7 cellular contexts compared by ENCODE assay signal in the genomic region with DNA sequence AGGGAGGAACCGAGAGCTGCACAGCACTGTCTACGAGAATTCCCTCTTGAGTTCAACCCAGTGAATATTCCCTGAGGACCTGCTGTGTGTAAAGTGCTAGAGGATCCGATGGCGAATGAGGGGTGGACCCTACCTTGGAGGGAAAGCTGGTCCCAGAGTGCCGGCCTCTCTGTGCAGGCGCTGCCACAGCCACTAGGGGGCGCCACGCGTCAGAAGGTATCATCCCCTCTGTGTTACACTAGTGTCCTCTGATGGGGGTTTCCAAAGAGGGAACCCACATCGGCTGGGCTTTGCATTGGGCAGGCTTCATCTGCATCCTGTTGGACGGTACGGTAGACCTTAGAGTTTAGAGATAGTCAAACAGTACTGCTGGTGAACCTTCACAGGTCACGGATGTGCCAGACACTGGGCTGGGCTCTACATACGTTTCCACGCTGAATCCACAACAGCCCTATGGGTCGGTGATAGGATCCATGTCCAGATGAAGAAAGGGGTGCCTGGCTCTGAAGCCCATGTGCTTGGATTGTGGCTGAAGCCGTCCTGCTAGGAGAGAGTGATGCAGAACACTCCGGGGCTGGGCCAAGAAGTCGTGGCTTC. TPM values are rescaled to one million over a fixed set of nuclear protein-coding genes. Genes with fewer than 3 reads are reported as not detected.
DNase-seq lines count a peak whose midpoint lies in the region; ATAC-seq and TF ChIP-seq lines count a peak whose summit lies in the region.

No MANE protein-coding gene starts in this region.

- no peak overlapping the region for H2AK5ac ChIP-seq in IMR-90 (ENCODE audit: low read depth, low read length)

- H3K27ac Mint-ChIP-seq in naive thymus-derived CD4-positive, alpha-beta T cell, result peak overlapping the region in 8 of 9 donors; percentile 29 to 81 (median 55)

- H3K9me3 ChIP-seq in IMR-90 (ENCODE audit: control insufficient read depth, insufficient read depth, low read length), result no peaks in the 10 kb centered on the region
- H3K9me3 ChIP-seq in naive thymus-derived CD4-positive, alpha-beta T cell (ENCODE audit: control insufficient read depth in 2 of 3, low read length in 3 of 3), result no peaks in the 10 kb centered on the region

- H4K20me1 ChIP-seq in IMR-90 (ENCODE audit: insufficient read depth, low read length), result peaks cover 4% of the 10 kb centered on the region; the same call in 1 of the 2 replicates

- TF ChIP-seq CTCF in GM12864 (IDR thresholded peaks at IDR 0.05; ENCODE audit: low read depth, low read length, missing control alignments) (peak; percentile 96), IMR-90 (conservative IDR thresholded peaks at IDR 0.05; ENCODE audit: low read depth, low read length) (peak; percentile 56), dorsolateral prefrontal cortex (IDR thresholded peaks at IDR 0.05 in 54 of 56, conservative IDR thresholded peaks at IDR 0.05 in 2 of 56; ENCODE audit: low read depth in 1 of 56, partially characterized antibody in 56 of 56) (peak; percentile 43 to 90 (median 77))

- H3K27me3 ChIP-seq in IMR-90 (ENCODE audit: control insufficient read depth, insufficient read depth, low read length) (no peaks in the 10 kb centered on the region), dorsolateral prefrontal cortex (no peaks in the 10 kb centered on the region)
- H3K27me3 ChIP-seq in naive thymus-derived CD4-positive, alpha-beta T cell (ENCODE audit: control insufficient read depth in 2 of 2, insufficient read depth in 2 of 2, low read length in 2 of 2), result no peaks in the 10 kb centered on the region

- H2BK5ac ChIP-seq in IMR-90 (ENCODE audit: low read depth, low read length, poor library complexity, severe bottlenecking), result no peak overlapping the region

- dilution Hi-C loops in IMR-90 (cut with HindIII; ENCODE audit: low sequenced_read_pairs, unreplicated experiment), result no loop called here

- H2AK9ac ChIP-seq in IMR-90 (replicated peaks; ENCODE audit: low read depth, low read length, poor library complexity), result peak overlapping the region; percentile 61

- DNase-seq in GM12864 (ENCODE audit: low read depth), result no peak
- DNase-seq in IMR-90, result no peak
- DNase-seq in activated CD4-positive, alpha-beta T cell treated with anti-CD3 and anti-CD28 coated beads, Interleukin-2, amount 50 U/mL, for 1 hour, result peak; percentile 76
- DNase-seq in dorsolateral prefrontal cortex, result peak in 5 of 10 donors; percentile 28 to 55 (median 40)
- DNase-seq in naive thymus-derived CD4-positive, alpha-beta T cell, result peak; percentile 43 to 78 (median 60)
- DNase-seq in stimulated activated naive CD4-positive, alpha-beta T cell treated with Interleukin-2 at 50 U/mL for 16 hours (lab: John Stamatoyannopoulos, UW), result peak; percentile 46

- H3K56ac ChIP-seq in IMR-90 (ENCODE audit: extremely low read depth, insufficient read depth, low read length), result no peak overlapping the region

- in situ Hi-C loops in IMR-90 (cut with MboI; ENCODE audit: low sequenced_read_pairs), result no loop called here

- H2AFZ ChIP-seq in IMR-90 (replicated peaks; ENCODE audit: low read length, poor library complexity), result peak overlapping the region; percentile 28

- H3K4ac ChIP-seq in IMR-90 (ENCODE audit: low read depth, low read length), result no peak overlapping the region

- H3K23ac ChIP-seq in IMR-90 (ENCODE audit: low read depth, low read length), result no peak overlapping the region

- intact Hi-C loops in IMR-90 (cut with micrococcal nuclease), result no loop called here
- intact Hi-C loops in dorsolateral prefrontal cortex (cut with DNase I), result no loop called here
- intact Hi-C loops in naive thymus-derived CD4-positive, alpha-beta T cell (cut with micrococcal nuclease), result loop anchor here (1.0 kb wide), 3 partner anchors 80 to 268 kb away; no protein-coding TSS in a partner anchor

- no peak overlapping the region for H2BK15ac ChIP-seq in IMR-90 (ENCODE audit: low read depth, low read length)

- peaks cover 40% of the 10 kb centered on the region for H3K36me3 ChIP-seq in IMR-90 (ENCODE audit: control insufficient read depth, insufficient read depth, low read length)
- peaks cover 6 to 100% (median 35%) of the 10 kb centered on the region in 3 experiments for H3K36me3 ChIP-seq in naive thymus-derived CD4-positive, alpha-beta T cell (ENCODE audit: control insufficient read depth in 2 of 3, insufficient read depth in 3 of 3, low read length in 3 of 3)

- peaks cover 7 to 48% (median 17%) of the 10 kb centered on the region in 5 donors for H3K36me3 Mint-ChIP-seq in naive thymus-derived CD4-positive, alpha-beta T cell

- H3K4me3 ChIP-seq in GM12864 (ENCODE audit: low read depth, low read length), result no peak overlapping the region
- no peak overlapping the region for H3K4me3 ChIP-seq in IMR-90 (ENCODE audit: insufficient read depth, low read depth, low read length)
- no peak overlapping the region for H3K4me3 ChIP-seq in dorsolateral prefrontal cortex
- H3K4me3 ChIP-seq in naive thymus-derived CD4-positive, alpha-beta T cell (ENCODE audit: low read length), result no peak overlapping the region

- H2BK20ac ChIP-seq in IMR-90 (ENCODE audit: low read depth, low read length), result no peak overlapping the region

- H2BK120ac ChIP-seq in IMR-90 (ENCODE audit: low read depth, low read length), result no peak overlapping the region

- no peak overlapping the region for H3K4me3 Mint-ChIP-seq in naive thymus-derived CD4-positive, alpha-beta T cell

- H3K9me3 Mint-ChIP-seq in naive thymus-derived CD4-positive, alpha-beta T cell, result peaks cover 0 to 4% (median 0%) of the 10 kb centered on the region in 11 donors

- peaks cover 14% of the 10 kb centered on the region for H3K9me1 ChIP-seq in IMR-90 (ENCODE audit: insufficient read depth, low read length)

- H3K27ac ChIP-seq in IMR-90 (ENCODE audit: insufficient read depth, low read length), result no peak overlapping the region
- no peak overlapping the region for H3K27ac ChIP-seq in dorsolateral prefrontal cortex
- H3K27ac ChIP-seq in naive thymus-derived CD4-positive, alpha-beta T cell (ENCODE audit: low read depth, low read length), result no peak overlapping the region

- CTCF ChIA-PET in IMR-90 (lab: Yijun Ruan, JAX), result interaction anchor here (0.7 to 1.0 kb wide), 2 partner anchors 10 to 118 kb away, joined by 3 to 4 read pairs; no protein-coding TSS in a partner anchor
- CTCF ChIA-PET in naive thymus-derived CD4-positive, alpha-beta T cell (lab: Charles Lee), result interaction anchor here (0.5 to 1.2 kb wide), 9 partner anchors 10 to 270 kb away, joined by 3 to 8 read pairs (median 3); no protein-coding TSS in a partner anchor

- no peaks in the 10 kb centered on the region for H3K27me3 Mint-ChIP-seq in naive thymus-derived CD4-positive, alpha-beta T cell

- no TSS peak for BruUV-seq in IMR-90 (replicated peaks; lab: Mats Ljungman, UMichigan)

- no peak overlapping the region for H4K5ac ChIP-seq in IMR-90 (ENCODE audit: low read depth, low read length)

- 0 out of 2 replicates have a peak, but pooled peaks cover 3% of the 10 kb centered on the region for H3K4me1 ChIP-seq in IMR-90 (ENCODE audit: control insufficient read depth, insufficient read depth, low read length)
- no peaks in the 10 kb centered on the region for H3K4me1 ChIP-seq in naive thymus-derived CD4-positive, alpha-beta T cell (ENCODE audit: control insufficient read depth in 2 of 2, insufficient read depth in 2 of 2, low read length in 2 of 2)

- H4K8ac ChIP-seq in IMR-90 (ENCODE audit: low read depth in 2 of 2, low read length in 2 of 2), result no peak overlapping the region

- TF ChIP-seq POLR2A in IMR-90 (IDR thresholded peaks at IDR 0.05; ENCODE audit: low read depth, low read length), result no peak

- TF ChIP-seq RAD21 in IMR-90 (IDR thresholded peaks at IDR 0.05; ENCODE audit: low read length), result no peak; the same call in 1 of the 2 replicates

- H3K18ac ChIP-seq in IMR-90 (ENCODE audit: low read depth, low read length), result no peak overlapping the region

- no peak overlapping the region for H3K14ac ChIP-seq in IMR-90 (replicated peaks; ENCODE audit: low read depth, low read length)

- H3K4me1 Mint-ChIP-seq in naive thymus-derived CD4-positive, alpha-beta T cell, result peaks cover 0 to 19% (median 7%) of the 10 kb centered on the region in 7 donors

- no peak overlapping the region for H4K91ac ChIP-seq in IMR-90 (ENCODE audit: insufficient read depth, low read depth, low read length)

- no peak overlapping the region for H3K4me2 ChIP-seq in IMR-90 (ENCODE audit: low read depth, low read length)

- WGBS in IMR-90 (ENCODE audit: extremely low coverage in 2 of 2, insufficient read length in 1 of 2), 2 experiments, result 95% methylated on average over 4 of the region's 19 CpGs; no CpG with 5 or more reads in 1 of the 2 experiments

- POLR2A ChIA-PET in IMR-90 (lab: Charles Lee; ENCODE audit: unreplicated experiment), result no interaction called here
- POLR2A ChIA-PET in naive thymus-derived CD4-positive, alpha-beta T cell (lab: Charles Lee), result interaction anchor here (0.9 kb wide), 1 partner anchor 82 kb away, joined by 3 read pairs; no protein-coding TSS in a partner anchor

- H3K9ac ChIP-seq in IMR-90 (ENCODE audit: low read depth, low read length), result no peak overlapping the region

- no peaks in the 10 kb centered on the region; a peak in 1 of 4 replicates for H3K79me1 ChIP-seq in IMR-90 (ENCODE audit: low read depth in 1 of 2, low read length in 2 of 2)

- ATAC-seq in IMR-90 (ENCODE audit: low read depth) (peak; percentile 38; the same call in 1 of the 2 replicates), GM21447 (IDR thresholded peaks at IDR 0.05; ENCODE audit: unreplicated experiment) (no peak)
- ATAC-seq in naive thymus-derived CD4-positive, alpha-beta T cell, result peak; percentile 84

TF ChIP-seq in IMR-90, 13 proteins besides CTCF, POLR2A, EP300 and RAD21:
- TF ChIP-seq FOS (IDR thresholded peaks at IDR 0.05; ENCODE audit: low read depth, low read length), result no peak
- peak; percentile 22; the same call in 1 of the 2 replicates for TF ChIP-seq SMC3 (IDR thresholded peaks at IDR 0.05; ENCODE audit: low read depth, low read length)
TF ChIP-seq in IMR-90: peak in this region for 1.

RNA-seq across cellular contexts. Expression of a gene that starts 39.0 kb away (rescaled TPM):
- total RNA-seq in IMR-90 (2012; rRNA removed) (8.4 and 16.4 TPM in 2 replicates), dorsolateral prefrontal cortex (10 to 100 TPM; 41.4 to 68.3 (median 56.3) TPM)
- 10.1 and 14.2 TPM in 2 replicates for polyA plus RNA-seq in IMR-90 (2012; rRNA removed)
- polyA plus RNA-seq in IMR-90 (2012; cell fraction: cytosol; rRNA removed), result 7.7 and 10.4 TPM in 2 replicates
- 3.6 and 26.9 TPM in 2 replicates for polyA plus RNA-seq in IMR-90 (2012; cell fraction: nucleus; rRNA removed; ENCODE audit: low replicate concordance)
- 10 to 100 TPM; 23.8 to 55.2 (median 29.2) TPM for total RNA-seq in naive thymus-derived CD4-positive, alpha-beta T cell
- 10 to 100 TPM; 25.5 to 36.3 TPM for polyA plus RNA-seq in naive thymus-derived CD4-positive, alpha-beta T cell

RNA-seq across cellular contexts. Expression of a gene that starts 39.1 kb away (rescaled TPM):
- total RNA-seq in IMR-90 (2012; rRNA removed) (18.3 and 40.3 TPM in 2 replicates), dorsolateral prefrontal cortex (10 to 100 TPM; 30.2 to 65.7 (median 43.9) TPM)
- polyA plus RNA-seq in IMR-90 (2012; rRNA removed), result 29.5 and 34.1 TPM in 2 replicates
- 12.0 and 13.8 TPM in 2 replicates for polyA plus RNA-seq in IMR-90 (2012; cell fraction: cytosol; rRNA removed)
- polyA plus RNA-seq in IMR-90 (2012; cell fraction: nucleus; rRNA removed; ENCODE audit: low replicate concordance), result 12.8 and 48.5 TPM in 2 replicates
- 10 to 100 TPM; 22.2 to 41.3 (median 29.9) TPM for total RNA-seq in naive thymus-derived CD4-positive, alpha-beta T cell
- polyA plus RNA-seq in naive thymus-derived CD4-positive, alpha-beta T cell, result 10 to 100 TPM; 59.2 to 63.2 TPM

Comparison
In these comparisons a context has a peak if more than half of its experiments do, and no peak if none do; other contexts are left out.
1. DNase-seq: peak in activated CD4-positive, alpha-beta T cell treated with anti-CD3 and anti-CD28 coated beads, Interleukin-2, amount 50 U/mL, for 1 hour (single experiment), naive thymus-derived CD4-positive, alpha-beta T cell (9 of 9) and stimulated activated naive CD4-positive, alpha-beta T cell treated with Interleukin-2 at 50 U/mL for 16 hours (single experiment); none in GM12864 (single experiment) and IMR-90 (single experiment).
2. intact Hi-C loops: an anchor here in naive thymus-derived CD4-positive, alpha-beta T cell (1.0 kb wide); none called in IMR-90 and dorsolateral prefrontal cortex.
3. Peak in every context shown above with its lines, with median percentiles within 50 percentile points of each other: CTCF ChIP-seq.